22 cellular contexts compared by ENCODE assay signal in the genomic region with DNA sequence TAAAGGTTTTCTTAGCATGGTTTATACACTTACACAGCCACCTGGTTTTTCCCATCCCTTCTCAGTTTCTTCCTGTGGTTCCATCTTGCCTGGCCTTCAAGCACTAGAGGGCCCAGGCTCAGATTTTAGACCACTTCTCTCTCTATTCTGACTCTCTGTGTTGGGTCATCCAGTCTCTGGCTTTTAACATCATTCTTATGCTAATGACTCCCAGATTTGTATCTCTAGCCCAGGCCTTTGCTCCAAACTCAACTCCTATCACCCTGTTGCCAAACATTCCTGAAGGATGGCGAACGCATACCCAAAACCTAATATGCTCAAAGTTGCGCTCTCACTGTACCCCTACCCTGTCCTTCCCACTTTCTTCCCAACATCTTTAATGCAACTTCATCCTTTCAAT.
A peak's percentile ranks its signal among the peaks of the same experiment; 100 is the strongest.
DNase-seq lines count a peak whose midpoint lies in the region; FAIRE-seq and TF ChIP-seq lines count a peak whose summit lies in the region.
"Had no signal": no experiment of that assay in that cellular context is flagged by ENCODE, and none has a peak within 500 bp of the region (broad histone marks: within the 10 kb centered on the region; RNA-seq: fewer than 3 reads in every experiment).

No MANE protein-coding gene starts in this region.

- H2BK120ac ChIP-seq in mesendoderm (ENCODE audit: low read depth, low read length): no peak overlapping the region

- H3K4me3 ChIP-seq in bronchial epithelial cell (ENCODE audit: low read depth, low read length): no peak overlapping the region
- H3K4me3 ChIP-seq in mesendoderm (ENCODE audit: low read length): no peak overlapping the region
- H3K4me3 ChIP-seq: BLaER1, HAP-1 had no signal

- no peak overlapping the region for H4K5ac ChIP-seq in mesendoderm (ENCODE audit: low read length)

- peak; percentile 55 for DNase-seq in ELF-1 (ENCODE audit: low read depth, low spot score)
- DNase-seq in bronchial epithelial cell (ENCODE audit: low read depth): no peak
- DNase-seq in mesendoderm: peak; percentile 83
- no peak for DNase-seq in UCSD-AML1 (lab: John Stamatoyannopoulos, UW; ENCODE audit: unreplicated experiment)
- DNase-seq in SW480 (ENCODE audit: low spot score): no peak
- no peak for DNase-seq in stimulated activated CD4-positive, alpha-beta T cell treated with anti-CD3 and anti-CD28 coated beads, Interleukin-4, amount 100 ng/mL, for 4 hours
- DNase-seq: Caco-2; CD4-positive, CD25-positive, alpha-beta regulatory T cell; CD8-positive, alpha-beta T cell; DMS79; EL; GF-D8; GOT3; HFFc6 had no signal

- H2BK5ac ChIP-seq in mesendoderm (ENCODE audit: low read length): no peak overlapping the region

- WGBS in mesendoderm (ENCODE audit: extremely low coverage, insufficient coverage, low lambda C conversion rate): no CpG with 5 or more reads among the region's 3 CpGs

- no peaks in the 10 kb centered on the region for H3K36me3 ChIP-seq in bronchial epithelial cell (ENCODE audit: control insufficient read depth, insufficient read depth, low read length)
- no peaks in the 10 kb centered on the region for H3K36me3 ChIP-seq in mesendoderm (ENCODE audit: control insufficient read depth, insufficient read depth, low read length)
- H3K36me3 ChIP-seq: BLaER1, HAP-1 had no signal

- no peak overlapping the region for H3K4ac ChIP-seq in mesendoderm (ENCODE audit: low read depth, low read length)

- H3K27me3 ChIP-seq in bronchial epithelial cell (ENCODE audit: control insufficient read depth, insufficient read depth, low read length) (no peaks in the 10 kb centered on the region), mesendoderm (ENCODE audit: insufficient read depth, low read length, poor library complexity) (no peaks in the 10 kb centered on the region)
- H3K27me3 ChIP-seq: BLaER1 had no signal

- no peaks in the 10 kb centered on the region for H3K79me1 ChIP-seq in mesendoderm (ENCODE audit: low read length)

- peak; percentile 86 for FAIRE-seq in bronchial epithelial cell (lab: Jason Lieb, UNC)
- FAIRE-seq: A204.1, GM12891, GM18507, H54 had no signal

- H3K18ac ChIP-seq in mesendoderm (ENCODE audit: low read length): no peak overlapping the region

- H3K4me1 ChIP-seq in mesendoderm (ENCODE audit: control insufficient read depth, low read depth, low read length): peaks cover 30% of the 10 kb centered on the region
- H3K4me1 ChIP-seq: Caco-2, HAP-1 had no signal

- H3K4me2 ChIP-seq in mesendoderm (ENCODE audit: low read length): no peak overlapping the region
- H3K4me2 ChIP-seq: BLaER1 had no signal

- H3K9ac ChIP-seq in mesendoderm (ENCODE audit: low read length): no peak overlapping the region
- H3K9ac ChIP-seq: BLaER1 had no signal

- no peak overlapping the region for H3K23ac ChIP-seq in mesendoderm (ENCODE audit: low read length)

- no peak overlapping the region for H2BK15ac ChIP-seq in mesendoderm (replicated peaks; ENCODE audit: low read depth)

- H4K8ac ChIP-seq in mesendoderm (ENCODE audit: low read depth, low read length): no peak overlapping the region

- H3K27ac ChIP-seq in mesendoderm (ENCODE audit: low read depth, low read length): no peak overlapping the region
- H3K27ac ChIP-seq: 22Rv1, BLaER1, C4-2B had no signal

- no peaks in the 10 kb centered on the region for H3K79me2 ChIP-seq in mesendoderm (ENCODE audit: control insufficient read depth, insufficient read depth, low read length)

- H2AK5ac ChIP-seq in mesendoderm (ENCODE audit: low read length): no peak overlapping the region

- no peak overlapping the region for H3K56ac ChIP-seq in mesendoderm (ENCODE audit: low read length)

- no peak for TF ChIP-seq CTCF in bronchial epithelial cell (IDR thresholded peaks at IDR 0.05; ENCODE audit: insufficient read depth, low read length, severe bottlenecking)

Comparison
In these comparisons a context has a peak if more than half of its experiments do, and no peak if none do; other contexts are left out.
1. DNase-seq: peak in ELF-1 (single experiment) and mesendoderm (single experiment); none in bronchial epithelial cell (single experiment), UCSD-AML1 (single experiment), SW480 (single experiment) and stimulated activated CD4-positive, alpha-beta T cell treated with anti-CD3 and anti-CD28 coated beads, Interleukin-4, amount 100 ng/mL, for 4 hours (0 of 2).